5 cellular contexts compared by ENCODE assay signal in the genomic region with DNA sequence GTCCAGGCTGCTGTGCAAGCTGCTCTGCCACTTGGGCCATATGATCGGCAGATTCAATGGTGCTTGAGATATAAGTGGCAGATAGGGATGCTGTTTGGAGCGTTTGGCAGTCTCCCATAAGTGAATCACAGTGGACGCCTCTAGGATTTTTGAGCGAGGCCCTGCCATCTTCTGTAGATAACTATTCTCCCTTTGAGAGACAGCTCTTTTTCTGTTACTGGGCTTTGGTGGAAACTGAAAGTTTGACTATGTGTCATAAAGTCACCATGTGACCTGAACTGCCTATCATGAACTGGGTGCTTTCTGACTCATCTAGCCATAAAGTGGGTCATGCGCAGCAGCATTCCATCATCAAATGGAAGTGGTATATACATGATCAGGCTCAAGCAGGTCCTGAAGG.
DNase-seq lines count a peak whose midpoint lies in the region; ATAC-seq lines count a peak whose summit lies in the region.
"Not testable (repeated sequence)": the region's sequence is repeated elsewhere in the genome, so short reads cannot be mapped to it uniquely, and the experiment has no call there.

No MANE protein-coding gene starts in this region.

- H3K27me3 Mint-ChIP-seq in activated CD4-positive, alpha-beta T cell treated with anti-CD3 and anti-CD28 coated beads for 36 hours, result not testable (repeated sequence)

- not testable (repeated sequence) for H3K27ac Mint-ChIP-seq in activated CD4-positive, alpha-beta T cell treated with anti-CD3 and anti-CD28 coated beads for 36 hours

- POLR2A ChIA-PET in activated CD4-positive, alpha-beta T cell treated with anti-CD3 and anti-CD28 coated beads for 36 hours (lab: Charles Lee), result not testable (repeated sequence)

- not testable (repeated sequence) for ATAC-seq in activated CD4-positive, alpha-beta T cell treated with anti-CD3 and anti-CD28 coated beads for 36 hours

- CTCF ChIA-PET in activated CD4-positive, alpha-beta T cell treated with anti-CD3 and anti-CD28 coated beads for 36 hours (lab: Charles Lee), result not testable (repeated sequence)

- not testable (repeated sequence) for H3K4me3 Mint-ChIP-seq in activated CD4-positive, alpha-beta T cell treated with anti-CD3 and anti-CD28 coated beads for 36 hours

- DNase-seq in DMS53 (lab: John Stamatoyannopoulos, UW), result peak; percentile 17
- peak; percentile 3 for DNase-seq in NCI-H1694 (lab: John Stamatoyannopoulos, UW)
- DNase-seq in NCI-H524 treated with DMSO at 0.1 percent for 48 hours (lab: John Stamatoyannopoulos, UW), result peak; percentile 31
- peak; percentile 14 for DNase-seq in RPMI7951 (ENCODE audit: low read depth)
- DNase-seq in activated CD4-positive, alpha-beta T cell treated with anti-CD3 and anti-CD28 coated beads for 36 hours, result peak; percentile 5

- peaks cover 15% of the 10 kb centered on the region for H3K9me3 Mint-ChIP-seq in activated CD4-positive, alpha-beta T cell treated with anti-CD3 and anti-CD28 coated beads for 36 hours (ENCODE audit: low read depth)

- not testable (repeated sequence) for H3K4me1 Mint-ChIP-seq in activated CD4-positive, alpha-beta T cell treated with anti-CD3 and anti-CD28 coated beads for 36 hours

- H3K36me3 Mint-ChIP-seq in activated CD4-positive, alpha-beta T cell treated with anti-CD3 and anti-CD28 coated beads for 36 hours (ENCODE audit: low read depth), result not testable (repeated sequence)

- intact Hi-C loops in activated CD4-positive, alpha-beta T cell treated with anti-CD3 and anti-CD28 coated beads for 36 hours (cut with DNase I, micrococcal nuclease), result not testable (repeated sequence)
